In the genomic region with DNA sequence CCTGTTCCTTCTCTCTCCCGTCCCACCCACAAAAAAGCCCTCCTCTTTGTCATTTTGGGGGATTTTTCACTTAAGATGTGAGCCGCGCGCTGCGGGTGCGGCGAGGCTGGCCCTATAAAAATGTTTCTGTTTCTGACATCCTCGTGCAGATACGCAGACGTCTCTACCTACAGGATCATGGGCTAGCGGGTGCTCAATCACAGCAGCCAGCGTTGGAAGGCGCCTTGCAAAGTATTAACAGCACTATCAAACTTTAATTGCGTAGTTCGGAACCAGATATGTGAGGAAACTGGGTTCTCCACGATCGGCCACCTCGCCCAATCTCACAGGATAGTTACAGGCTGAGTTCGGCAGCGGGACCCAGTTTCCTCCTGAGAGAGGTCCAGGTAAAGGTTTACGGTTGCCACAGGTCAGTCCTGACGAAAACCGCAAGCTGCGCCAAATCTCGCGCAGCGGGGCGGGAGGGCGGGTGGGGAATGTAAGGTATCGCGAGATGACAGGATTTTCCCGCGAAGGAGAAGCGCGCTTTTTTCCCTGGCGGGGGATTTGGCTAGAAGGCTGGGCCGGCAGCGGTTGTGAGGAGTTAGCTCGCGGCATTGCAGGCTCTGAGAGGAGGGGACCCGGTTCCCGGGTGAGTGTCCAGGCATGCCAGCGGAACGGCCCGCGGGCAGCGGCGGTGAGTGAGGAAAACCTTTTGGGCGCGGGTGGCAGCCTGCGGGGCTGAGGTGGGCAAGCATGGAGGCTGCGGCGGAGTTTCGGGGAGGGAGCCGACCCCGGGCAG, we compare ENCODE assay signal across 1 cellular context.
TF ChIP-seq lines count a peak whose summit lies in the region.

A gene (plus strand): TSS at position 512 of the 781 bp plus-strand sequence. CDS start 134 bp downstream, at position 646.

TF ChIP-seq in K562, 482 proteins besides CTCF, POLR2A, EP300 and RAD21 (continued from another document and continues in another):
- TF ChIP-seq PHF21A (IDR thresholded peaks at IDR 0.05; ENCODE audit: borderline replicate concordance, low read depth) (peak; percentile 81; the same call in 1 of the 2 replicates), PML (IDR thresholded peaks at IDR 0.05; ENCODE audit: low read length) (peak; percentile 50; the same call in 1 of the 2 replicates), ZNF263 (CRISPR knock-in tag; IDR thresholded peaks at IDR 0.05; ENCODE audit: borderline replicate concordance) (no peak), POLR2H (tag; IDR thresholded peaks at IDR 0.05; ENCODE audit: low read depth) (peak; percentile 66), RBBP5 (IDR thresholded peaks at IDR 0.05; ENCODE audit: borderline replicate concordance, insufficient read depth, low read length, poor library complexity, severe bottlenecking) (peak; percentile 72), ZNF134 (CRISPR knock-in tag; conservative IDR thresholded peaks at IDR 0.05) (no peak), ZZZ3 (IDR thresholded peaks at IDR 0.05) (peak; percentile 77), EGR1 (conservative IDR thresholded peaks at IDR 0.05) (no peak), MAZ (CRISPR knock-in tag; conservative IDR thresholded peaks at IDR 0.05 in 1 of 2, IDR thresholded peaks at IDR 0.05 in 1 of 2) (peak in 1 of 2 experiments; percentile 30; a peak in 1 of 4 replicates), RBFOX2 (IDR thresholded peaks at IDR 0.05; ENCODE audit: low read depth, low read length) (peak; percentile 92), LCOR (CRISPR knock-in tag; IDR thresholded peaks at IDR 0.05) (0 out of 2 replicates have a peak, but pooled peaks have one; percentile 18), SAP30 (IDR thresholded peaks at IDR 0.05; ENCODE audit: borderline replicate concordance, insufficient read depth, low read depth, low read length, poor library complexity, severe bottlenecking) (peak; percentile 57), NONO (IDR thresholded peaks at IDR 0.05; ENCODE audit: low read depth in 2 of 2, low read length in 1 of 2) (0 out of 4 replicates have a peak, but pooled peaks of 1 of the 2 experiments have one; percentile 26), PRPF4 (IDR thresholded peaks at IDR 0.05; ENCODE audit: insufficient read depth, low read depth, low read length, poor library complexity, severe bottlenecking) (no peak), YY1 (IDR thresholded peaks at IDR 0.05; ENCODE audit: borderline replicate concordance in 1 of 3, control insufficient read depth in 1 of 3, extremely low read depth in 1 of 3, insufficient read depth in 3 of 3, insufficient read length in 1 of 3, insufficient replicate concordance in 2 of 3, low read depth in 1 of 3, low read length in 2 of 3) (peak in 2 of 3 experiments; percentile 24 to 27), HDAC6 (IDR thresholded peaks at IDR 0.05; ENCODE audit: low read depth, low read length) (no peak), KDM5B (IDR thresholded peaks at IDR 0.05; ENCODE audit: insufficient replicate concordance, low read depth, low read length) (peak; percentile 81)
- TF ChIP-seq, protein P1, sequence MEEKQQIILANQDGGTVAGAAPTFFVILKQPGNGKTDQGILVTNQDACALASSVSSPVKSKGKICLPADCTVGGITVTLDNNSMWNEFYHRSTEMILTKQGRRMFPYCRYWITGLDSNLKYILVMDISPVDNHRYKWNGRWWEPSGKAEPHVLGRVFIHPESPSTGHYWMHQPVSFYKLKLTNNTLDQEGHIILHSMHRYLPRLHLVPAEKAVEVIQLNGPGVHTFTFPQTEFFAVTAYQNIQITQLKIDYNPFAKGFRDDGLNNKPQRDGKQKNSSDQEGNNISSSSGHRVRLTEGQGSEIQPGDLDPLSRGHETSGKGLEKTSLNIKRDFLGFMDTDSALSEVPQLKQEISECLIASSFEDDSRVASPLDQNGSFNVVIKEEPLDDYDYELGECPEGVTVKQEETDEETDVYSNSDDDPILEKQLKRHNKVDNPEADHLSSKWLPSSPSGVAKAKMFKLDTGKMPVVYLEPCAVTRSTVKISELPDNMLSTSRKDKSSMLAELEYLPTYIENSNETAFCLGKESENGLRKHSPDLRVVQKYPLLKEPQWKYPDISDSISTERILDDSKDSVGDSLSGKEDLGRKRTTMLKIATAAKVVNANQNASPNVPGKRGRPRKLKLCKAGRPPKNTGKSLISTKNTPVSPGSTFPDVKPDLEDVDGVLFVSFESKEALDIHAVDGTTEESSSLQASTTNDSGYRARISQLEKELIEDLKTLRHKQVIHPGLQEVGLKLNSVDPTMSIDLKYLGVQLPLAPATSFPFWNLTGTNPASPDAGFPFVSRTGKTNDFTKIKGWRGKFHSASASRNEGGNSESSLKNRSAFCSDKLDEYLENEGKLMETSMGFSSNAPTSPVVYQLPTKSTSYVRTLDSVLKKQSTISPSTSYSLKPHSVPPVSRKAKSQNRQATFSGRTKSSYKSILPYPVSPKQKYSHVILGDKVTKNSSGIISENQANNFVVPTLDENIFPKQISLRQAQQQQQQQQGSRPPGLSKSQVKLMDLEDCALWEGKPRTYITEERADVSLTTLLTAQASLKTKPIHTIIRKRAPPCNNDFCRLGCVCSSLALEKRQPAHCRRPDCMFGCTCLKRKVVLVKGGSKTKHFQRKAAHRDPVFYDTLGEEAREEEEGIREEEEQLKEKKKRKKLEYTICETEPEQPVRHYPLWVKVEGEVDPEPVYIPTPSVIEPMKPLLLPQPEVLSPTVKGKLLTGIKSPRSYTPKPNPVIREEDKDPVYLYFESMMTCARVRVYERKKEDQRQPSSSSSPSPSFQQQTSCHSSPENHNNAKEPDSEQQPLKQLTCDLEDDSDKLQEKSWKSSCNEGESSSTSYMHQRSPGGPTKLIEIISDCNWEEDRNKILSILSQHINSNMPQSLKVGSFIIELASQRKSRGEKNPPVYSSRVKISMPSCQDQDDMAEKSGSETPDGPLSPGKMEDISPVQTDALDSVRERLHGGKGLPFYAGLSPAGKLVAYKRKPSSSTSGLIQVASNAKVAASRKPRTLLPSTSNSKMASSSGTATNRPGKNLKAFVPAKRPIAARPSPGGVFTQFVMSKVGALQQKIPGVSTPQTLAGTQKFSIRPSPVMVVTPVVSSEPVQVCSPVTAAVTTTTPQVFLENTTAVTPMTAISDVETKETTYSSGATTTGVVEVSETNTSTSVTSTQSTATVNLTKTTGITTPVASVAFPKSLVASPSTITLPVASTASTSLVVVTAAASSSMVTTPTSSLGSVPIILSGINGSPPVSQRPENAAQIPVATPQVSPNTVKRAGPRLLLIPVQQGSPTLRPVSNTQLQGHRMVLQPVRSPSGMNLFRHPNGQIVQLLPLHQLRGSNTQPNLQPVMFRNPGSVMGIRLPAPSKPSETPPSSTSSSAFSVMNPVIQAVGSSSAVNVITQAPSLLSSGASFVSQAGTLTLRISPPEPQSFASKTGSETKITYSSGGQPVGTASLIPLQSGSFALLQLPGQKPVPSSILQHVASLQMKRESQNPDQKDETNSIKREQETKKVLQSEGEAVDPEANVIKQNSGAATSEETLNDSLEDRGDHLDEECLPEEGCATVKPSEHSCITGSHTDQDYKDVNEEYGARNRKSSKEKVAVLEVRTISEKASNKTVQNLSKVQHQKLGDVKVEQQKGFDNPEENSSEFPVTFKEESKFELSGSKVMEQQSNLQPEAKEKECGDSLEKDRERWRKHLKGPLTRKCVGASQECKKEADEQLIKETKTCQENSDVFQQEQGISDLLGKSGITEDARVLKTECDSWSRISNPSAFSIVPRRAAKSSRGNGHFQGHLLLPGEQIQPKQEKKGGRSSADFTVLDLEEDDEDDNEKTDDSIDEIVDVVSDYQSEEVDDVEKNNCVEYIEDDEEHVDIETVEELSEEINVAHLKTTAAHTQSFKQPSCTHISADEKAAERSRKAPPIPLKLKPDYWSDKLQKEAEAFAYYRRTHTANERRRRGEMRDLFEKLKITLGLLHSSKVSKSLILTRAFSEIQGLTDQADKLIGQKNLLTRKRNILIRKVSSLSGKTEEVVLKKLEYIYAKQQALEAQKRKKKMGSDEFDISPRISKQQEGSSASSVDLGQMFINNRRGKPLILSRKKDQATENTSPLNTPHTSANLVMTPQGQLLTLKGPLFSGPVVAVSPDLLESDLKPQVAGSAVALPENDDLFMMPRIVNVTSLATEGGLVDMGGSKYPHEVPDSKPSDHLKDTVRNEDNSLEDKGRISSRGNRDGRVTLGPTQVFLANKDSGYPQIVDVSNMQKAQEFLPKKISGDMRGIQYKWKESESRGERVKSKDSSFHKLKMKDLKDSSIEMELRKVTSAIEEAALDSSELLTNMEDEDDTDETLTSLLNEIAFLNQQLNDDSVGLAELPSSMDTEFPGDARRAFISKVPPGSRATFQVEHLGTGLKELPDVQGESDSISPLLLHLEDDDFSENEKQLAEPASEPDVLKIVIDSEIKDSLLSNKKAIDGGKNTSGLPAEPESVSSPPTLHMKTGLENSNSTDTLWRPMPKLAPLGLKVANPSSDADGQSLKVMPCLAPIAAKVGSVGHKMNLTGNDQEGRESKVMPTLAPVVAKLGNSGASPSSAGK (IDR thresholded peaks at IDR 0.05): 0 out of 2 replicates have a peak, but pooled peaks have one; percentile 22
- TF ChIP-seq, protein P2, sequence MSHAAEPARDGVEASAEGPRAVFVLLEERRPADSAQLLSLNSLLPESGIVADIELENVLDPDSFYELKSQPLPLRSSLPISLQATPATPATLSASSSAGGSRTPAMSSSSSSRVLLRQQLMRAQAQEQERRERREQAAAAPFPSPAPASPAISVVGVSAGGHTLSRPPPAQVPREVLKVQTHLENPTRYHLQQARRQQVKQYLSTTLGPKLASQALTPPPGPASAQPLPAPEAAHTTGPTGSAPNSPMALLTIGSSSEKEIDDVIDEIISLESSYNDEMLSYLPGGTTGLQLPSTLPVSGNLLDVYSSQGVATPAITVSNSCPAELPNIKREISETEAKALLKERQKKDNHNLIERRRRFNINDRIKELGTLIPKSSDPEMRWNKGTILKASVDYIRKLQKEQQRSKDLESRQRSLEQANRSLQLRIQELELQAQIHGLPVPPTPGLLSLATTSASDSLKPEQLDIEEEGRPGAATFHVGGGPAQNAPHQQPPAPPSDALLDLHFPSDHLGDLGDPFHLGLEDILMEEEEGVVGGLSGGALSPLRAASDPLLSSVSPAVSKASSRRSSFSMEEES (CRISPR knock-in tag; IDR thresholded peaks at IDR 0.05): no peak
- TF ChIP-seq, protein P3, sequence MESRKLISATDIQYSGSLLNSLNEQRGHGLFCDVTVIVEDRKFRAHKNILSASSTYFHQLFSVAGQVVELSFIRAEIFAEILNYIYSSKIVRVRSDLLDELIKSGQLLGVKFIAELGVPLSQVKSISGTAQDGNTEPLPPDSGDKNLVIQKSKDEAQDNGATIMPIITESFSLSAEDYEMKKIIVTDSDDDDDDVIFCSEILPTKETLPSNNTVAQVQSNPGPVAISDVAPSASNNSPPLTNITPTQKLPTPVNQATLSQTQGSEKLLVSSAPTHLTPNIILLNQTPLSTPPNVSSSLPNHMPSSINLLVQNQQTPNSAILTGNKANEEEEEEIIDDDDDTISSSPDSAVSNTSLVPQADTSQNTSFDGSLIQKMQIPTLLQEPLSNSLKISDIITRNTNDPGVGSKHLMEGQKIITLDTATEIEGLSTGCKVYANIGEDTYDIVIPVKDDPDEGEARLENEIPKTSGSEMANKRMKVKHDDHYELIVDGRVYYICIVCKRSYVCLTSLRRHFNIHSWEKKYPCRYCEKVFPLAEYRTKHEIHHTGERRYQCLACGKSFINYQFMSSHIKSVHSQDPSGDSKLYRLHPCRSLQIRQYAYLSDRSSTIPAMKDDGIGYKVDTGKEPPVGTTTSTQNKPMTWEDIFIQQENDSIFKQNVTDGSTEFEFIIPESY (CRISPR knock-in tag; IDR thresholded peaks at IDR 0.05): no peak
- TF ChIP-seq, protein P4, sequence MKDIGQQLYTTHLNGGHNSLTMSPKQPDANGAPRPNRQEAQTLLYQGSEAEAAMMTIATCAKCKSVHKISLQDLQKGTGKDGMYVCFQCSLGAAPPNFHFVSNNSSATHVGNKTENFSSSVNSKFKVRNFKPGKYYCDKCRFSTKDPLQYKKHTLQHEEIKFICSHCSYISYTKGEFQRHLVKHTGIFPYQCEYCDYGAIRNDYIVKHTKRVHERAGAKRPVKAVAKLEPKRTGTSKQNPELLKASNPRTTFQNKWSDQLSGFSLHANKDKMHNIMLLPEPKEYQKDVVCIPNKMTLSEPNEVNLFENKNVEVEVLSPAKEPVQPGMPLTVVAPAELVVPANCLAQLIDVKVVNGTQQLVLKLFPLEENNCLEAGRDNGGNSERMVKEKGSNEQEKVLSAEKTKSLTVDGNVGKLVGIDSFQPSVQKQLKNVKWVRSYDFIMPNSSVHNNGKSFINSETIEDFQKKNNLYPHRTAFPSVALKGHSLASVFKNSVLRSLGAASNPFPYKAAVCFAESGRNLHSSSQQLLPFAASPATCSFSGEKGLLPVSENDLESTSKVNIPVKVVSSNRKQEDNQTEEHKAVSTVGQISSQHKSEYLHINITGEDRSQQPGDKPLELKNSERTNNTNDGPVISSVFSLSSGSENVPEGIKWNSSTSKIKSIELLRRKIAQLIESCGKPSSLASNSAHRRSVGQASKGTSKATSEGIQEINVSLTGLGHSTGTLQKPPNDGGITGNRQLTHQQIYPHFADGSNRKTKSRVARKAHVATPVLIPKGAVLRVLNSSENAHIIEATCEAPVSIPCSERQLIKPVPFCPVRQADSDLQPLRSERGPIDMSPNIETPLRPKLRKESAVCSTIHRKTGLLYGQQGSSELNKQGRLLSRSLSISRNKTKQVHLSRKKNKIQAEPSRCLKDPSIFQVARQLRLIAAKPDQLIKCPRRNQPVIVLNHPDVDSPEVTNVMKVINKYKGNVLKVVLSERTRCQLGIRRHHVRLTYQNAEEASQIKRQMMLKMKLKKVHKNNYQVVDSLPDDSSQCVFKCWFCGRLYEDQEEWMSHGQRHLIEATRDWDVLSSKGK (CRISPR knock-in tag; IDR thresholded peaks at IDR 0.05): no peak
- TF ChIP-seq, protein P5, sequence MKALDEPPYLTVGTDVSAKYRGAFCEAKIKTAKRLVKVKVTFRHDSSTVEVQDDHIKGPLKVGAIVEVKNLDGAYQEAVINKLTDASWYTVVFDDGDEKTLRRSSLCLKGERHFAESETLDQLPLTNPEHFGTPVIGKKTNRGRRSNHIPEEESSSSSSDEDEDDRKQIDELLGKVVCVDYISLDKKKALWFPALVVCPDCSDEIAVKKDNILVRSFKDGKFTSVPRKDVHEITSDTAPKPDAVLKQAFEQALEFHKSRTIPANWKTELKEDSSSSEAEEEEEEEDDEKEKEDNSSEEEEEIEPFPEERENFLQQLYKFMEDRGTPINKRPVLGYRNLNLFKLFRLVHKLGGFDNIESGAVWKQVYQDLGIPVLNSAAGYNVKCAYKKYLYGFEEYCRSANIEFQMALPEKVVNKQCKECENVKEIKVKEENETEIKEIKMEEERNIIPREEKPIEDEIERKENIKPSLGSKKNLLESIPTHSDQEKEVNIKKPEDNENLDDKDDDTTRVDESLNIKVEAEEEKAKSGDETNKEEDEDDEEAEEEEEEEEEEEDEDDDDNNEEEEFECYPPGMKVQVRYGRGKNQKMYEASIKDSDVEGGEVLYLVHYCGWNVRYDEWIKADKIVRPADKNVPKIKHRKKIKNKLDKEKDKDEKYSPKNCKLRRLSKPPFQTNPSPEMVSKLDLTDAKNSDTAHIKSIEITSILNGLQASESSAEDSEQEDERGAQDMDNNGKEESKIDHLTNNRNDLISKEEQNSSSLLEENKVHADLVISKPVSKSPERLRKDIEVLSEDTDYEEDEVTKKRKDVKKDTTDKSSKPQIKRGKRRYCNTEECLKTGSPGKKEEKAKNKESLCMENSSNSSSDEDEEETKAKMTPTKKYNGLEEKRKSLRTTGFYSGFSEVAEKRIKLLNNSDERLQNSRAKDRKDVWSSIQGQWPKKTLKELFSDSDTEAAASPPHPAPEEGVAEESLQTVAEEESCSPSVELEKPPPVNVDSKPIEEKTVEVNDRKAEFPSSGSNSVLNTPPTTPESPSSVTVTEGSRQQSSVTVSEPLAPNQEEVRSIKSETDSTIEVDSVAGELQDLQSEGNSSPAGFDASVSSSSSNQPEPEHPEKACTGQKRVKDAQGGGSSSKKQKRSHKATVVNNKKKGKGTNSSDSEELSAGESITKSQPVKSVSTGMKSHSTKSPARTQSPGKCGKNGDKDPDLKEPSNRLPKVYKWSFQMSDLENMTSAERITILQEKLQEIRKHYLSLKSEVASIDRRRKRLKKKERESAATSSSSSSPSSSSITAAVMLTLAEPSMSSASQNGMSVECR (CRISPR knock-in tag; IDR thresholded peaks at IDR 0.05): peak; percentile 52; the same call in 1 of the 2 replicates
